ENCODE assay signal across 8 cellular contexts in genomic region chr1:36099681-36100341, GRCh38. TPM values are rescaled to one million over a fixed set of nuclear protein-coding genes. Genes with fewer than 3 reads are reported as not detected.
A peak's percentile ranks its signal among the peaks of the same experiment; 100 is the strongest.
DNase-seq lines count a peak whose midpoint lies in the region; ATAC-seq and TF ChIP-seq lines count a peak whose summit lies in the region.

No MANE protein-coding gene starts in this region.

- H3K4me3 ChIP-seq in IMR-90 (ENCODE audit: insufficient read depth, low read depth, low read length) (no peak overlapping the region), RWPE2 (ENCODE audit: severe bottlenecking) (no peak overlapping the region), foreskin fibroblast (ENCODE audit: low read depth in 1 of 2, low read length in 2 of 2) (no peak overlapping the region), thoracic aorta (no peak overlapping the region)

- ATAC-seq in IMR-90 (ENCODE audit: low read depth) (peak; percentile 94), RWPE2 (ENCODE audit: low read depth) (peak; percentile 87), omental fat pad (ENCODE audit: low FRiP score) (peak; percentile 50), thoracic aorta (ENCODE audit: insufficient number of reproducible peaks, low FRiP score, low read depth) (peak; percentile 46), GM19455 (IDR thresholded peaks at IDR 0.05; ENCODE audit: unreplicated experiment) (no peak)

- no peak overlapping the region for H4K5ac ChIP-seq in IMR-90 (ENCODE audit: low read depth, low read length)

- in situ Hi-C loops in IMR-90 (cut with MboI; ENCODE audit: low sequenced_read_pairs): loop anchor here (5.0 to 25.0 kb wide), 2 partner anchors 87 to 312 kb away; no protein-coding TSS in a partner anchor

- H3K18ac ChIP-seq in IMR-90 (ENCODE audit: low read depth, low read length): no peak overlapping the region

- no peaks in the 10 kb centered on the region for H3K9me3 ChIP-seq in IMR-90 (ENCODE audit: control insufficient read depth, insufficient read depth, low read length)
- no peaks in the 10 kb centered on the region for H3K9me3 ChIP-seq in RWPE2 (ENCODE audit: severe bottlenecking)
- no peaks in the 10 kb centered on the region for H3K9me3 ChIP-seq in thoracic aorta

- peak overlapping the region; percentile 85 for H2AFZ ChIP-seq in IMR-90 (replicated peaks; ENCODE audit: low read length, poor library complexity)

- BruUV-seq in IMR-90 (replicated peaks; lab: Mats Ljungman, UMichigan): no TSS peak

- peak overlapping the region in 1 of 2 experiments; percentile 44; a peak in 2 of 4 replicates for H4K8ac ChIP-seq in IMR-90 (ENCODE audit: low read depth in 2 of 2, low read length in 2 of 2)

- CTCF ChIA-PET in IMR-90 (lab: Yijun Ruan, JAX): interaction anchor here (0.6 to 1.7 kb wide), 3 partner anchors 35 to 196 kb away, joined by 3 to 11 read pairs (median 3); no protein-coding TSS in a partner anchor

- no peaks in the 10 kb centered on the region for H3K79me1 ChIP-seq in IMR-90 (ENCODE audit: low read depth in 1 of 2, low read length in 2 of 2)

- intact Hi-C loops in IMR-90 (cut with micrococcal nuclease): loop anchor here (1.0 to 10.0 kb wide), 6 partner anchors 34 to 321 kb away; no protein-coding TSS in a partner anchor

- DNase-seq in DMS53 (lab: John Stamatoyannopoulos, UW): peak; percentile 86
- peak; percentile 73 for DNase-seq in IMR-90
- DNase-seq in RWPE2 (ENCODE audit: low spot score): no peak
- peak; percentile 57 for DNase-seq in activated effector memory CD4-positive, alpha-beta T cell treated with Interleukin-2 at 50 U/mL for 16 hours
- peak; percentile 54 to 88 for DNase-seq in foreskin fibroblast
- peak; percentile 72 for DNase-seq in omental fat pad (ENCODE audit: low spot score)
- DNase-seq in thoracic aorta (ENCODE audit: low spot score): peak; percentile 56

- H3K23ac ChIP-seq in IMR-90 (ENCODE audit: low read depth, low read length): no peak overlapping the region

- H2AK9ac ChIP-seq in IMR-90 (replicated peaks; ENCODE audit: low read depth, low read length, poor library complexity): peak overlapping the region; percentile 79

- H3K4me1 ChIP-seq in IMR-90 (ENCODE audit: control insufficient read depth, insufficient read depth, low read length) (no peaks in the 10 kb centered on the region), RWPE2 (ENCODE audit: insufficient read depth, poor library complexity, severe bottlenecking) (no peaks in the 10 kb centered on the region), thoracic aorta (ENCODE audit: control insufficient read depth in 1 of 2, low read depth in 2 of 2) (peaks cover 6% of the 10 kb centered on the region in 2 donors)

- TF ChIP-seq RAD21 in IMR-90 (IDR thresholded peaks at IDR 0.05; ENCODE audit: low read length): peak; percentile 98

- H3K36me3 ChIP-seq in IMR-90 (ENCODE audit: control insufficient read depth, insufficient read depth, low read length) (peaks cover 2% of the 10 kb centered on the region; the same call in 1 of the 2 replicates), RWPE2 (ENCODE audit: low read depth) (0 out of 2 replicates have a peak, but pooled peaks cover 5% of the 10 kb centered on the region), thoracic aorta (peaks cover 1% of the 10 kb centered on the region)

- no peaks in the 10 kb centered on the region for H4K20me1 ChIP-seq in IMR-90 (ENCODE audit: insufficient read depth, low read length)

- H3K14ac ChIP-seq in IMR-90 (replicated peaks; ENCODE audit: low read depth, low read length): no peak overlapping the region

- no peak overlapping the region for H3K4ac ChIP-seq in IMR-90 (ENCODE audit: low read depth, low read length)

- no peak for TF ChIP-seq POLR2A in IMR-90 (IDR thresholded peaks at IDR 0.05; ENCODE audit: low read depth, low read length)

- no peak overlapping the region for H2BK5ac ChIP-seq in IMR-90 (ENCODE audit: low read depth, low read length, poor library complexity, severe bottlenecking)

- no peak overlapping the region for H2BK15ac ChIP-seq in IMR-90 (ENCODE audit: low read depth, low read length)

- no peak overlapping the region for H3K9ac ChIP-seq in IMR-90 (ENCODE audit: low read depth, low read length)

- H4K91ac ChIP-seq in IMR-90 (ENCODE audit: insufficient read depth, low read depth, low read length): no peak overlapping the region

- POLR2A ChIA-PET in IMR-90 (lab: Charles Lee; ENCODE audit: unreplicated experiment): no interaction called here

- peak overlapping the region; percentile 36; the same call in 1 of the 2 replicates for H2AK5ac ChIP-seq in IMR-90 (ENCODE audit: low read depth, low read length)

- no peak overlapping the region for H3K56ac ChIP-seq in IMR-90 (ENCODE audit: extremely low read depth, insufficient read depth, low read length)

- 33% methylated on average over 3 of the region's 18 CpGs; no CpG with 5 or more reads in 1 of the 2 experiments for WGBS in IMR-90 (ENCODE audit: extremely low coverage in 2 of 2, insufficient read length in 1 of 2), 2 experiments

- H2BK120ac ChIP-seq in IMR-90 (ENCODE audit: low read depth, low read length): peak overlapping the region; percentile 41; the same call in 1 of the 2 replicates

- dilution Hi-C loops in IMR-90 (cut with HindIII; ENCODE audit: low sequenced_read_pairs, unreplicated experiment): no loop called here

- H2BK20ac ChIP-seq in IMR-90 (ENCODE audit: low read depth, low read length): no peak overlapping the region

- no peaks in the 10 kb centered on the region for H3K9me1 ChIP-seq in IMR-90 (ENCODE audit: insufficient read depth, low read length)

- H3K27ac ChIP-seq in IMR-90 (ENCODE audit: insufficient read depth, low read length): no peak overlapping the region
- no peak overlapping the region for H3K27ac ChIP-seq in RWPE2 (ENCODE audit: poor library complexity, severe bottlenecking)
- peak overlapping the region in 1 of 2 donors; percentile 30 for H3K27ac ChIP-seq in thoracic aorta

- TF ChIP-seq CTCF in IMR-90 (conservative IDR thresholded peaks at IDR 0.05; ENCODE audit: low read depth, low read length) (peak; percentile 92), RWPE2 (IDR thresholded peaks at IDR 0.05; ENCODE audit: poor library complexity, severe bottlenecking) (peak; percentile 91), foreskin fibroblast (IDR thresholded peaks at IDR 0.05; ENCODE audit: low read depth, low read length) (peak; percentile 77), omental fat pad (IDR thresholded peaks at IDR 0.05) (peak in 1 of 3 donors; percentile 15), thoracic aorta (IDR thresholded peaks at IDR 0.05) (peak; percentile 83)

- no peak overlapping the region; the same call in 1 of the 2 replicates for H3K4me2 ChIP-seq in IMR-90 (ENCODE audit: low read depth, low read length)

- H3K27me3 ChIP-seq in IMR-90 (ENCODE audit: control insufficient read depth, insufficient read depth, low read length): no peaks in the 10 kb centered on the region
- H3K27me3 ChIP-seq in RWPE2 (ENCODE audit: insufficient read depth, poor library complexity, severe bottlenecking): no peaks in the 10 kb centered on the region
- H3K27me3 ChIP-seq in thoracic aorta (replicated peaks; ENCODE audit: insufficient read depth): no peaks in the 10 kb centered on the region

TF ChIP-seq in IMR-90, 13 proteins besides CTCF, POLR2A, EP300 and RAD21:
- TF ChIP-seq MAZ (IDR thresholded peaks at IDR 0.05; ENCODE audit: borderline replicate concordance, low read depth, low read length): peak; percentile 55; the same call in 1 of the 2 replicates
- TF ChIP-seq RFX5 (IDR thresholded peaks at IDR 0.05; ENCODE audit: low read depth, low read length): no peak
- peak; percentile 97 for TF ChIP-seq SMC3 (IDR thresholded peaks at IDR 0.05; ENCODE audit: low read depth, low read length)

RNA-seq across cellular contexts. Expression of gene ADPRS, which starts 11.1 kb away (rescaled TPM):
- total RNA-seq in IMR-90 (2012; rRNA removed): 27.2 and 31.0 TPM in 2 replicates
- 37.1 and 37.2 TPM in 2 replicates for polyA plus RNA-seq in IMR-90 (2012; rRNA removed)
- polyA plus RNA-seq in IMR-90 (2012; cell fraction: cytosol; rRNA removed): 47.8 and 52.4 TPM in 2 replicates
- 22.4 and 39.5 TPM in 2 replicates for polyA plus RNA-seq in IMR-90 (2012; cell fraction: nucleus; rRNA removed; ENCODE audit: low replicate concordance)
- total RNA-seq in omental fat pad: 10 to 100 TPM; 32.6 to 43.5 (median 39.0) TPM
- total RNA-seq in thoracic aorta: 10 to 100 TPM; 34.0 to 34.1 TPM

RNA-seq across cellular contexts. Expression of gene TEKT2, which starts 15.9 kb away (rescaled TPM):
- total RNA-seq in IMR-90 (2012; rRNA removed) (0.18 TPM in 1 of 2 replicates, not detected in the other), omental fat pad (1 to 10 TPM in 1 of 4 donors, under 1 TPM in 2, not detected in 1; 0.24 to 1.1 (median 0.44) TPM), thoracic aorta (not detected)
- 0.14 TPM in 1 of 2 replicates, not detected in the other for polyA plus RNA-seq in IMR-90 (2012; rRNA removed)
- polyA plus RNA-seq in IMR-90 (2012; cell fraction: cytosol; rRNA removed): 0.05 TPM in 1 of 2 replicates, not detected in the other
- polyA plus RNA-seq in IMR-90 (2012; cell fraction: nucleus; rRNA removed; ENCODE audit: low replicate concordance): 0.44 and 0.58 TPM in 2 replicates

RNA-seq across cellular contexts. Expression of gene COL8A2, which starts 25.2 kb away (rescaled TPM):
- 0.54 and 0.56 TPM in 2 replicates for total RNA-seq in IMR-90 (2012; rRNA removed)
- 0.83 and 1.1 TPM in 2 replicates for polyA plus RNA-seq in IMR-90 (2012; rRNA removed)
- 0.82 and 1.6 TPM in 2 replicates for polyA plus RNA-seq in IMR-90 (2012; cell fraction: cytosol; rRNA removed)
- polyA plus RNA-seq in IMR-90 (2012; cell fraction: nucleus; rRNA removed; ENCODE audit: low replicate concordance): 0.79 and 0.88 TPM in 2 replicates
- 1 to 10 TPM; 2.7 to 6.4 (median 3.7) TPM for total RNA-seq in omental fat pad
- total RNA-seq in thoracic aorta: 100 to 1,000 TPM in 1 of 2 donors, 10 to 100 TPM in 1; 41.6 to 126 TPM

RNA-seq across cellular contexts. Expression of gene TRAPPC3, which starts 49.5 kb away (rescaled TPM):
- total RNA-seq in IMR-90 (2012; rRNA removed) (76.0 and 101 TPM in 2 replicates), omental fat pad (100 to 1,000 TPM in 1 of 4 donors, 10 to 100 TPM in 3; 76.3 to 104 (median 83.2) TPM), thoracic aorta (10 to 100 TPM; 78.5 to 92.3 TPM)
- 63.5 and 77.8 TPM in 2 replicates for polyA plus RNA-seq in IMR-90 (2012; rRNA removed)
- polyA plus RNA-seq in IMR-90 (2012; cell fraction: cytosol; rRNA removed): 67.3 and 70.8 TPM in 2 replicates
- polyA plus RNA-seq in IMR-90 (2012; cell fraction: nucleus; rRNA removed; ENCODE audit: low replicate concordance): 31.1 and 62.4 TPM in 2 replicates

RNA-seq across cellular contexts. Expression of gene MAP7D1, which starts 56.1 kb away (rescaled TPM):
- total RNA-seq in IMR-90 (2012; rRNA removed): 30.8 and 32.3 TPM in 2 replicates
- polyA plus RNA-seq in IMR-90 (2012; rRNA removed): 81.9 and 83.2 TPM in 2 replicates
- polyA plus RNA-seq in IMR-90 (2012; cell fraction: cytosol; rRNA removed): 96.4 and 165 TPM in 2 replicates
- polyA plus RNA-seq in IMR-90 (2012; cell fraction: nucleus; rRNA removed; ENCODE audit: low replicate concordance): 182 and 323 TPM in 2 replicates
- total RNA-seq in omental fat pad: 100 to 1,000 TPM in 3 of 4 donors, 10 to 100 TPM in 1; 73.3 to 244 (median 115) TPM
- total RNA-seq in thoracic aorta: 100 to 1,000 TPM; 170 to 186 TPM

Comparison
In these comparisons a context has a peak if more than half of its experiments do, and no peak if none do; other contexts are left out.
1. RNA of gene COL8A2, which starts 25.2 kb away (total RNA-seq): 41.6 to 126 TPM in thoracic aorta; 2.7 to 6.4 TPM in omental fat pad and 0.54 to 0.56 TPM in IMR-90; every median in the first group is over 4 times any median in the second.